In the genomic region with DNA sequence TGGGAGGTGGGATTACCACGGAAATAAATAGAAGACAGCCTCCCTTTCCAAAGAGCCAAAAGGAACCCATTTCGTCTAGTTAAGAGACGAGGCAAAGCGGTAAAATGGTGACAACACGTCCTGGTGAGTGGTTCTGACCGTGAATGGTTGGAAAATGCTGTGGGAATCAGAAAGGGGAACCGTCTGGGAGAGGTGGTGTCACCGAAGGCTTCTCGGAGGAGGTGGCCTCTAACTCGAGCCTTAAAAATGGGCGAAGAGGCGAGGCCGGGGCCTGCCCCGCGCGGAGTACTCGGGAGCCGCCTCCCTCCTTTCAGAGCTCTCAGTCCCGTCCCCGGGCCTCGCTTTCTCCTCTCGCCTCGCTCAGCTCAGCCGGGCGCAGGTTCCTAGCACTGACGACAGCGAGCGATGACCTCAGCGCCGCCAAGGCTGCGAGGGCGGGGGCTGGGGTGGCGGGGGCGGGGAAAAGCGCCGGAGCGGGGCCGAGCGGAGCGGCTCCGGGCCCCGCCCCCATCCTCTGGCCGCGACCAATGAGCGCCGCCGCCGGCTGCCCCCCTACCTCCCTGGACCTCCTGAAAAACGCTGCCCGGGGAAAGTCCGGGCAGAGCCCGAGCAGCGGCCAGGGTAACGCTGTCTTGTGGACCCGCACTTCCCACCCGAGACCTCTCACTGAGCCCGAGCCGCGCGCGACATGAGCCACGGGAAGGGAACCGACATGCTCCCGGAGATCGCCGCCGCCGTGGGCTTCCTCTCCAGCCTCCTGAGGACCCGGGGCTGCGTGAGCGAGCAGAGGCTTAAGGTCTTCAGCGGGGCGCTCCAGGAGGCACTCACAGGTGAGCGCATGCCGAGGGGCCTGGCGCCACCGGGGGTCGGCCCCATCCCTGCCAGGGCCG, we compare ENCODE assay signal across 8 cellular contexts. TPM values are rescaled to one million over a fixed set of nuclear protein-coding genes. Genes with fewer than 3 reads are reported as not detected.
DNase-seq lines count a peak whose midpoint lies in the region; ATAC-seq and TF ChIP-seq lines count a peak whose summit lies in the region.

A gene with protein sequence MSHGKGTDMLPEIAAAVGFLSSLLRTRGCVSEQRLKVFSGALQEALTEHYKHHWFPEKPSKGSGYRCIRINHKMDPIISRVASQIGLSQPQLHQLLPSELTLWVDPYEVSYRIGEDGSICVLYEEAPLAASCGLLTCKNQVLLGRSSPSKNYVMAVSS (plus strand): TSS at position 601 of the 890 bp plus-strand sequence. CDS start 88 bp downstream, at position 689.

- WGBS in aorta, 2 donors = 3 to 5% methylated on average over 62 to 79 of the region's 79 CpGs

- H3K27ac ChIP-seq in aorta (ENCODE audit: low read depth in 1 of 2, low read length in 2 of 2) = peak within 1 kb of the TSS; percentile 86 to 98

- no peaks in the 10 kb centered on the region for H3K36me3 ChIP-seq in aorta (ENCODE audit: control insufficient read depth in 1 of 2, insufficient read depth in 2 of 2, low read length in 1 of 2)

- H3K9me3 ChIP-seq in aorta (ENCODE audit: control insufficient read depth, low read length) = no peaks in the 10 kb centered on the region

- intact Hi-C loops in aorta (cut with DNase I) = loop anchor here in 1 of 2 donors (5.0 kb wide), 1 partner anchor 33 kb away; no protein-coding TSS in a partner anchor

- peak within 1 kb of the TSS; percentile 84 for H3K4me3 ChIP-seq in astrocyte of the cerebellum (ENCODE audit: low read depth, low read length)
- peak within 1 kb of the TSS; percentile 66 to 81 for H3K4me3 ChIP-seq in aorta (ENCODE audit: low read length in 2 of 2)

- no peaks in the 10 kb centered on the region for H3K27me3 ChIP-seq in aorta (ENCODE audit: control insufficient read depth in 1 of 2, insufficient read depth in 2 of 2, low read length in 1 of 2)

- DNase-seq in NCI-H2029 treated with DMSO at 0.1 percent for 48 hours (lab: John Stamatoyannopoulos, UW) (peak; percentile 68), T1000 (lab: John Stamatoyannopoulos, UW) (peak; percentile 57), astrocyte of the cerebellum (ENCODE audit: low read depth) (peak; percentile 42), hepatic stellate cell (ENCODE audit: low spot score) (peak; percentile 97), renal cortical epithelial cell (ENCODE audit: low read depth) (peak; percentile 67), aorta (peak; percentile 96 to 98)

- H3K4me1 ChIP-seq in aorta (ENCODE audit: control insufficient read depth in 1 of 2, insufficient read depth in 2 of 2, low read length in 2 of 2) = peaks cover 0 to 3% of the 10 kb centered on the region in 2 donors

- in situ Hi-C loops in astrocyte of the cerebellum (cut with HindIII; ENCODE audit: low sequenced_read_pairs) = no loop called here

- TF ChIP-seq CTCF in astrocyte of the cerebellum (IDR thresholded peaks at IDR 0.05; ENCODE audit: low read depth, low read length, missing control alignments) = no peak

- ATAC-seq in GM18517 (IDR thresholded peaks at IDR 0.05; ENCODE audit: unreplicated experiment) = peak; percentile 57
- peak; percentile 70 for ATAC-seq in HG02981 (IDR thresholded peaks at IDR 0.05; ENCODE audit: unreplicated experiment)
- peak; percentile 95 for ATAC-seq in aorta (ENCODE audit: low FRiP score)

RNA-seq across cellular contexts. Expression of the gene that starts here (rescaled TPM):
- total RNA-seq in renal cortical epithelial cell (12.7 and 54.3 TPM in 2 replicates), aorta (100 to 1,000 TPM in 1 of 2 donors, 10 to 100 TPM in 1; 51.6 to 302 TPM)
- polyA plus RNA-seq in aorta = 100 to 1,000 TPM in 1 of 2 donors, 10 to 100 TPM in 1; 36.2 to 117 TPM

Comparison
In these comparisons a context has a peak if more than half of its experiments do, and no peak if none do; other contexts are left out.
1. Peak in every context shown above with its lines: DNase-seq, ATAC-seq, H3K4me3 ChIP-seq and H3K27ac ChIP-seq.
2. DNase-seq: peak in every context shown above with its lines; median percentile 97 in hepatic stellate cell; 97 in aorta; 68 in NCI-H2029 treated with DMSO at 0.1 percent for 48 hours; 67 in renal cortical epithelial cell; 57 in T1000; 42 in astrocyte of the cerebellum.